ENCODE assay signal across 28 cellular contexts in genomic region chr11:117444256-117445096, GRCh38.
DNase-seq lines count a peak whose midpoint lies in the region; ATAC-seq and TF ChIP-seq lines count a peak whose summit lies in the region.
"Had no signal": no experiment of that assay in that cellular context is flagged by ENCODE, and none has a peak within 500 bp of the region (broad histone marks: within the 10 kb centered on the region; RNA-seq: fewer than 3 reads in every experiment).

No MANE protein-coding gene starts in this region.

- no peaks in the 10 kb centered on the region for H3K9me3 Mint-ChIP-seq in GM23338
- H3K9me3 Mint-ChIP-seq in nephron progenitor cell: no peaks in the 10 kb centered on the region
- H3K9me3 Mint-ChIP-seq: activated CD4-positive, alpha-beta T cell treated with anti-CD3 and anti-CD28 coated beads, Interleukin-2, amount 10 ng/mL, durations not matched to agents 7 days and 5 days; activated T-cell treated with anti-CD3 and anti-CD28 coated beads, Interleukin-2, amount 50 U/mL, for 72 hours had no signal

- peak; percentile 11 for ATAC-seq in GM23338
- peak; percentile 40; the same call in 2 of the 3 replicates for ATAC-seq in SK-N-SH treated with all-trans-retinoic acid at 6 μM for 48 hours
- no peak for ATAC-seq in GM21529 (IDR thresholded peaks at IDR 0.05; ENCODE audit: unreplicated experiment)
- no peak for ATAC-seq in GM21447 (IDR thresholded peaks at IDR 0.05; ENCODE audit: unreplicated experiment)
- ATAC-seq: esophagus mucosa had no signal

- H3K27me3 Mint-ChIP-seq in GM23338 (ENCODE audit: insufficient read depth, low read depth, poor library complexity) (peaks cover 6% of the 10 kb centered on the region), nephron progenitor cell (ENCODE audit: low read depth, poor library complexity) (peaks cover 84% of the 10 kb centered on the region)

- no peaks in the 10 kb centered on the region for H3K4me1 ChIP-seq in GM23338 (ENCODE audit: insufficient read depth)
- H3K4me1 ChIP-seq: A549, foreskin keratinocyte, parathyroid adenoma, testis had no signal

- no peaks in the 10 kb centered on the region for H3K27me3 ChIP-seq in GM23338 (ENCODE audit: insufficient read depth)
- H3K27me3 ChIP-seq: right atrium auricular region, testis had no signal

- TF ChIP-seq CTCF in GM23338 (conservative IDR thresholded peaks at IDR 0.05; ENCODE audit: low read depth in 2 of 2) (no peak), nephron progenitor cell (IDR thresholded peaks at IDR 0.05) (no peak)

- no peaks in the 10 kb centered on the region for H3K36me3 Mint-ChIP-seq in GM23338 (ENCODE audit: low read depth)
- no peaks in the 10 kb centered on the region for H3K36me3 Mint-ChIP-seq in nephron progenitor cell (ENCODE audit: low read depth)
- H3K36me3 Mint-ChIP-seq: activated CD8-positive, alpha-beta memory T cell treated with anti-CD3 and anti-CD28 coated beads, Interleukin-2, amount 10 ng/mL, durations not matched to agents 7 days and 5 days; naive thymus-derived CD4-positive, alpha-beta T cell had no signal

- H3K36me3 ChIP-seq in GM23338 (ENCODE audit: insufficient read depth): no peaks in the 10 kb centered on the region
- H3K36me3 ChIP-seq: cardiac muscle cell, right atrium auricular region had no signal

- 0 out of 2 replicates have a peak, but pooled peaks cover 2% of the 10 kb centered on the region for H3F3A ChIP-seq in GM23338 (replicated peaks; ENCODE audit: low read depth)

- peaks cover 7% of the 10 kb centered on the region; the same call in 2 of the 3 replicates for H3K4me1 Mint-ChIP-seq in GM23338
- peaks cover 24% of the 10 kb centered on the region for H3K4me1 Mint-ChIP-seq in nephron progenitor cell
- H3K4me1 Mint-ChIP-seq: activated CD4-positive, alpha-beta T cell treated with anti-CD3 and anti-CD28 coated beads, Interleukin-2, amount 10 ng/mL, durations not matched to agents 7 days and 5 days; activated CD8-positive, alpha-beta memory T cell treated with anti-CD3 and anti-CD28 coated beads, Interleukin-2, amount 10 ng/mL, durations not matched to agents 7 days and 5 days; B cell; naive thymus-derived CD4-positive, alpha-beta T cell had no signal

- DNase-seq in NCI-H2171 treated with DMSO at 0.1 percent for 48 hours (lab: John Stamatoyannopoulos, UW) (peak; percentile 61), NCI-H2171 (lab: John Stamatoyannopoulos, UW) (no peak), GM23338 (ENCODE audit: low spot score) (no peak), nephron progenitor cell (no peak)
- DNase-seq in stimulated activated CD4-positive, alpha-beta T cell treated with anti-CD3 and anti-CD28 coated beads, Interleukin-12 subunit alpha, Interleukin-12 subunit beta, amount 100 ng/mL, for 4 hours: no peak
- DNase-seq: activated CD4-positive, alpha-beta T cell treated with anti-CD3 and anti-CD28 coated beads, Interleukin-2, amount 10 ng/mL, durations not matched to agents 7 days and 5 days; activated CD8-positive, alpha-beta memory T cell treated with anti-CD3 and anti-CD28 coated beads, Interleukin-2, amount 10 ng/mL, durations not matched to agents 7 days and 5 days; activated naive CD4-positive, alpha-beta T cell treated with anti-CD3 and anti-CD28 coated beads, Interleukin-2, amount 50 U/mL, for 16 hours; naive thymus-derived CD4-positive, alpha-beta T cell; NCI-H1694; stimulated activated CD4-positive, alpha-beta T cell treated with anti-CD3 and anti-CD28 coated beads, Interleukin-4, amount 100 ng/mL, for 4 hours; stimulated activated naive CD4-positive, alpha-beta T cell had no signal

- H3K4me3 Mint-ChIP-seq in GM23338: no peak overlapping the region
- H3K4me3 Mint-ChIP-seq in nephron progenitor cell: peak overlapping the region; percentile 29
- H3K4me3 Mint-ChIP-seq: activated CD4-positive, alpha-beta T cell treated with anti-CD3 and anti-CD28 coated beads, Interleukin-2, amount 10 ng/mL, durations not matched to agents 7 days and 5 days; activated CD8-positive, alpha-beta memory T cell treated with anti-CD3 and anti-CD28 coated beads, Interleukin-2, amount 10 ng/mL, durations not matched to agents 7 days and 5 days; activated T-cell treated with anti-CD3 and anti-CD28 coated beads, Interleukin-2, amount 50 U/mL, for 72 hours; B cell; naive thymus-derived CD4-positive, alpha-beta T cell had no signal

- H3K27ac ChIP-seq in GM23338 (ENCODE audit: low read depth): no peak overlapping the region
- H3K27ac ChIP-seq: A549, cardiac muscle cell, coronary artery, foreskin keratinocyte, parathyroid adenoma, right atrium auricular region, RWPE1, SK-N-MC, testis had no signal

- H3K4me2 ChIP-seq in GM23338: no peak overlapping the region
- H3K4me2 ChIP-seq: A549 had no signal

- H2AFZ ChIP-seq in GM23338: 0 out of 2 replicates have a peak overlapping the region, but pooled peaks have one; percentile 59
- H2AFZ ChIP-seq: parathyroid adenoma had no signal

- no peaks in the 10 kb centered on the region for H3K9me2 ChIP-seq in GM23338 (ENCODE audit: insufficient read depth)

- H3K4me3 ChIP-seq in GM23338: no peak overlapping the region
- H3K4me3 ChIP-seq: A549, cardiac muscle cell, K562, SK-N-MC, testis had no signal

- H3K79me2 ChIP-seq in GM23338 (replicated peaks; ENCODE audit: insufficient read depth): no peaks in the 10 kb centered on the region
- H3K79me2 ChIP-seq: parathyroid adenoma had no signal

- H4K20me1 ChIP-seq in GM23338 (replicated peaks; ENCODE audit: insufficient read depth): no peaks in the 10 kb centered on the region

- H3K27ac Mint-ChIP-seq in GM23338: no peak overlapping the region
- H3K27ac Mint-ChIP-seq in nephron progenitor cell: no peak overlapping the region
- H3K27ac Mint-ChIP-seq: activated CD4-positive, alpha-beta T cell treated with anti-CD3 and anti-CD28 coated beads, Interleukin-2, amount 10 ng/mL, durations not matched to agents 7 days and 5 days; activated CD8-positive, alpha-beta memory T cell treated with anti-CD3 and anti-CD28 coated beads, Interleukin-2, amount 10 ng/mL, durations not matched to agents 7 days and 5 days; activated T-cell treated with anti-CD3 and anti-CD28 coated beads, Interleukin-2, amount 50 U/mL, for 72 hours; B cell; naive thymus-derived CD4-positive, alpha-beta T cell had no signal

TF ChIP-seq in GM23338, 12 proteins besides CTCF, POLR2A, EP300 and RAD21 (continues in another document):
- TF ChIP-seq ZNF331 (CRISPR knock-in tag; IDR thresholded peaks at IDR 0.05; ENCODE audit: low read depth): no peak

TF ChIP-seq in SK-N-SH treated with all-trans-retinoic acid at 6 μM for 48 hours, 23 proteins besides CTCF, POLR2A, EP300 and RAD21:
- TF ChIP-seq ZNF565 (CRISPR knock-in tag; conservative IDR thresholded peaks at IDR 0.05; ENCODE audit: low read depth) (no peak), ZC3H10 (CRISPR knock-in tag; IDR thresholded peaks at IDR 0.05) (no peak), TCF4 (CRISPR knock-in tag; IDR thresholded peaks at IDR 0.05; ENCODE audit: borderline replicate concordance) (peak; percentile 63), ISL1 (CRISPR knock-in tag; IDR thresholded peaks at IDR 0.05) (no peak), ARNTL (CRISPR knock-in tag; IDR thresholded peaks at IDR 0.05; ENCODE audit: borderline replicate concordance, low read depth) (no peak), ZNF70 (CRISPR knock-in tag; IDR thresholded peaks at IDR 0.05) (0 out of 2 replicates have a peak, but pooled peaks have one; percentile 10), PATZ1 (CRISPR knock-in tag; IDR thresholded peaks at IDR 0.05; ENCODE audit: borderline replicate concordance) (no peak), CSDC2 (CRISPR knock-in tag; IDR thresholded peaks at IDR 0.05) (no peak), OSR1 (CRISPR knock-in tag; IDR thresholded peaks at IDR 0.05) (no peak)

Comparison
In these comparisons a context has a peak if more than half of its experiments do, and no peak if none do; other contexts are left out.
1. ATAC-seq: peak in GM23338 (single experiment) and SK-N-SH treated with all-trans-retinoic acid at 6 μM for 48 hours (single experiment); none in GM21529 (single experiment) and GM21447 (single experiment).